ENCODE assay signal across 1 cellular context in genomic region chr10:14569274-14570060, GRCh38.
TF ChIP-seq lines count a peak whose summit lies in the region.

No MANE protein-coding gene starts in this region.

TF ChIP-seq in WTC11, 78 proteins besides CTCF, POLR2A, EP300 and RAD21 (continued from another document):
- TF ChIP-seq SMAD3 (CRISPR knock-in tag; IDR thresholded peaks at IDR 0.05; ENCODE audit: borderline replicate concordance), result no peak
- no peak for TF ChIP-seq ZBTB43 (CRISPR knock-in tag; IDR thresholded peaks at IDR 0.05)
- no peak for TF ChIP-seq ELF4 (CRISPR knock-in tag; IDR thresholded peaks at IDR 0.05; ENCODE audit: low read depth)
- TF ChIP-seq TEAD1 (CRISPR knock-in tag; IDR thresholded peaks at IDR 0.05), result no peak
